ENCODE assay signal across 9 cellular contexts in genomic region chr1:55071477-55071876, GRCh38. TPM values are rescaled to one million over a fixed set of nuclear protein-coding genes. Genes with fewer than 3 reads are reported as not detected.
A peak's percentile ranks its signal among the peaks of the same experiment; 100 is the strongest.
DNase-seq lines count a peak whose midpoint lies in the region; ATAC-seq, FAIRE-seq and TF ChIP-seq lines count a peak whose summit lies in the region.
"Had no signal": no experiment of that assay in that cellular context is flagged by ENCODE, and none has a peak within 500 bp of the region (broad histone marks: within the 10 kb centered on the region; RNA-seq: fewer than 3 reads in every experiment).

No MANE protein-coding gene starts in this region.

- FAIRE-seq in frontal cortex (lab: Jason Lieb, UNC), result no peak

- H3K9me3 ChIP-seq in heart left ventricle (no peaks in the 10 kb centered on the region), upper lobe of right lung (no peaks in the 10 kb centered on the region)

- H3K4me3 ChIP-seq in LNCaP clone FGC (ENCODE audit: low read depth, low read length) (no peak overlapping the region), heart left ventricle (no peak overlapping the region), upper lobe of right lung (no peak overlapping the region)
- H3K4me3 ChIP-seq: skin epidermis had no signal

- peaks cover 0 to 26% (median 7%) of the 10 kb centered on the region in 12 donors for H3K4me1 ChIP-seq in heart left ventricle
- no peaks in the 10 kb centered on the region for H3K4me1 ChIP-seq in upper lobe of right lung

- H3K27me3 ChIP-seq in heart left ventricle (no peaks in the 10 kb centered on the region), upper lobe of right lung (no peaks in the 10 kb centered on the region)

- H3K27ac ChIP-seq in heart left ventricle (peak overlapping the region in 5 of 12 donors; percentile 6 to 44 (median 8)), upper lobe of right lung (no peak overlapping the region)
- H3K27ac ChIP-seq: skin epidermis had no signal

- TF ChIP-seq POLR2A in heart left ventricle (IDR thresholded peaks at IDR 0.05), result no peak

- WGBS in heart left ventricle, 4 donors, result 35 to 49% (median 45%) methylated on average over 8 of the region's 8 CpGs

- H3K36me3 ChIP-seq in heart left ventricle, result peaks cover 0 to 100% (median 90%) of the 10 kb centered on the region in 9 donors
- H3K36me3 ChIP-seq in upper lobe of right lung, result peaks cover 96% of the 10 kb centered on the region

- DNase-seq in GM04504 (ENCODE audit: low read depth), result peak; percentile 8
- DNase-seq in LNCaP clone FGC (ENCODE audit: low read depth), result peak; percentile 22
- peak; percentile 53 for DNase-seq in SW480 (ENCODE audit: low spot score)
- no peak for DNase-seq in heart left ventricle
- DNase-seq in upper lobe of right lung, result no peak
- DNase-seq in frontal cortex (ENCODE audit: low spot score in 2 of 2), result no peak

- ATAC-seq in heart left ventricle (peak in 3 of 4 donors; percentile 32 to 66 (median 48)), upper lobe of right lung (peak; percentile 79), HG03097 (IDR thresholded peaks at IDR 0.05; ENCODE audit: low FRiP score, unreplicated experiment) (no peak), GM18868 (IDR thresholded peaks at IDR 0.05; ENCODE audit: unreplicated experiment) (no peak)

- intact Hi-C loops in heart left ventricle (cut with DNase I) (no loop called here), upper lobe of right lung (cut with DNase I) (no loop called here)

- TF ChIP-seq CTCF in LNCaP clone FGC (IDR thresholded peaks at IDR 0.05; ENCODE audit: control insufficient read depth, extremely low read depth, insufficient read depth), result peak; percentile 86
- TF ChIP-seq CTCF in heart left ventricle (IDR thresholded peaks at IDR 0.05), result peak in 6 of 12 donors; percentile 12 to 43 (median 28)
- TF ChIP-seq CTCF in upper lobe of right lung (IDR thresholded peaks at IDR 0.05), result peak; percentile 16

RNA-seq across cellular contexts. Expression of gene PCSK9, which starts 32.1 kb away (rescaled TPM):
- under 1 TPM in 1 of 9 donors, not detected in 8; 0.45 TPM for total RNA-seq in heart left ventricle
- polyA plus RNA-seq in heart left ventricle, result under 1 TPM in 1 of 2 donors, not detected in 1; 0.04 TPM
- 23.5 TPM for total RNA-seq in upper lobe of right lung
- 4.1 TPM for total RNA-seq in frontal cortex

Comparison
In these comparisons a context has a peak if more than half of its experiments do, and no peak if none do; other contexts are left out.
1. DNase-seq: peak in GM04504 (single experiment), LNCaP clone FGC (single experiment) and SW480 (single experiment); none in heart left ventricle (0 of 5), upper lobe of right lung (single experiment) and frontal cortex (0 of 2).
2. ATAC-seq: peak in heart left ventricle (3 of 4) and upper lobe of right lung (single experiment); none in HG03097 (single experiment) and GM18868 (single experiment).